In genomic region chr17:62870581-62870964, GRCh38 we compare ENCODE assay signal across 17 cellular contexts.
DNase-seq lines count a peak whose midpoint lies in the region; TF ChIP-seq lines count a peak whose summit lies in the region.
"Had no signal": no experiment of that assay in that cellular context is flagged by ENCODE, and none has a peak within 500 bp of the region (broad histone marks: within the 10 kb centered on the region; RNA-seq: fewer than 3 reads in every experiment).

No MANE protein-coding gene starts in this region.

- H3K4me1 Mint-ChIP-seq in nephron progenitor cell, result peaks cover 66% of the 10 kb centered on the region

- no peak for TF ChIP-seq CTCF in dorsolateral prefrontal cortex (IDR thresholded peaks at IDR 0.05 in 54 of 56, conservative IDR thresholded peaks at IDR 0.05 in 2 of 56; ENCODE audit: low read depth in 1 of 56, partially characterized antibody in 56 of 56)
- no peak for TF ChIP-seq CTCF in nephron progenitor cell (IDR thresholded peaks at IDR 0.05)

- peak; percentile 11 for DNase-seq in COLO668 (lab: John Stamatoyannopoulos, UW; ENCODE audit: unreplicated experiment)
- peak; percentile 62 for DNase-seq in NCI-H1092 treated with DMSO at 0.1 percent for 48 hours (lab: John Stamatoyannopoulos, UW)
- DNase-seq in dorsolateral prefrontal cortex, result no peak
- peak; percentile 11 for DNase-seq in nephron progenitor cell
- DNase-seq in A172 (ENCODE audit: low spot score), result no peak
- DNase-seq in T1000 (lab: John Stamatoyannopoulos, UW), result no peak
- no peak for DNase-seq in activated naive CD4-positive, alpha-beta T cell treated with anti-CD3 and anti-CD28 coated beads, Interleukin-2, amount 50 U/mL, for 16 hours
- DNase-seq in GM03348 (ENCODE audit: low spot score), result no peak
- DNase-seq: activated CD4-positive, CD25-positive, alpha-beta regulatory T cell treated with anti-CD3 and anti-CD28 coated beads, Interleukin-2, amount 50 U/mL, for 72 hours; activated CD8-positive, alpha-beta memory T cell treated with anti-CD3 and anti-CD28 coated beads, Interleukin-2, amount 50 U/mL, for 4 hours; activated naive CD4-positive, alpha-beta T cell treated with Interleukin-2 at 50 U/mL for 16 hours; effector memory CD4-positive, alpha-beta T cell; NCI-H2107; psoas muscle; T-helper 1 cell had no signal

- H3K4me3 Mint-ChIP-seq in nephron progenitor cell, result peak overlapping the region; percentile 33

- H3K27me3 Mint-ChIP-seq in nephron progenitor cell (ENCODE audit: low read depth, poor library complexity), result peaks cover 7% of the 10 kb centered on the region

- H3K4me3 ChIP-seq in dorsolateral prefrontal cortex, result peak overlapping the region in 25 of 59 donors; percentile 1 to 40 (median 22)
- H3K4me3 ChIP-seq: psoas muscle, suprapubic skin had no signal

- peaks cover 6% of the 10 kb centered on the region for H3K9me3 Mint-ChIP-seq in nephron progenitor cell

- peak overlapping the region; percentile 95 for H3K27ac Mint-ChIP-seq in nephron progenitor cell

- intact Hi-C loops in dorsolateral prefrontal cortex (cut with DNase I), result no loop called here

- H3K27ac ChIP-seq in dorsolateral prefrontal cortex, result peak overlapping the region in 30 of 59 donors; percentile 8 to 78 (median 48)
- H3K27ac ChIP-seq: C4-2B, psoas muscle, suprapubic skin had no signal

- no peaks in the 10 kb centered on the region for H3K36me3 Mint-ChIP-seq in nephron progenitor cell (ENCODE audit: low read depth)

- H3K27me3 ChIP-seq in dorsolateral prefrontal cortex, result no peaks in the 10 kb centered on the region

Comparison
In these comparisons a context has a peak if more than half of its experiments do, and no peak if none do; other contexts are left out.
1. DNase-seq: peak in COLO668 (single experiment), NCI-H1092 treated with DMSO at 0.1 percent for 48 hours (single experiment) and nephron progenitor cell (single experiment); none in dorsolateral prefrontal cortex (0 of 10), A172 (single experiment), T1000 (single experiment), activated naive CD4-positive, alpha-beta T cell treated with anti-CD3 and anti-CD28 coated beads, Interleukin-2, amount 50 U/mL, for 16 hours (single experiment) and GM03348 (single experiment).